In the genomic region with DNA sequence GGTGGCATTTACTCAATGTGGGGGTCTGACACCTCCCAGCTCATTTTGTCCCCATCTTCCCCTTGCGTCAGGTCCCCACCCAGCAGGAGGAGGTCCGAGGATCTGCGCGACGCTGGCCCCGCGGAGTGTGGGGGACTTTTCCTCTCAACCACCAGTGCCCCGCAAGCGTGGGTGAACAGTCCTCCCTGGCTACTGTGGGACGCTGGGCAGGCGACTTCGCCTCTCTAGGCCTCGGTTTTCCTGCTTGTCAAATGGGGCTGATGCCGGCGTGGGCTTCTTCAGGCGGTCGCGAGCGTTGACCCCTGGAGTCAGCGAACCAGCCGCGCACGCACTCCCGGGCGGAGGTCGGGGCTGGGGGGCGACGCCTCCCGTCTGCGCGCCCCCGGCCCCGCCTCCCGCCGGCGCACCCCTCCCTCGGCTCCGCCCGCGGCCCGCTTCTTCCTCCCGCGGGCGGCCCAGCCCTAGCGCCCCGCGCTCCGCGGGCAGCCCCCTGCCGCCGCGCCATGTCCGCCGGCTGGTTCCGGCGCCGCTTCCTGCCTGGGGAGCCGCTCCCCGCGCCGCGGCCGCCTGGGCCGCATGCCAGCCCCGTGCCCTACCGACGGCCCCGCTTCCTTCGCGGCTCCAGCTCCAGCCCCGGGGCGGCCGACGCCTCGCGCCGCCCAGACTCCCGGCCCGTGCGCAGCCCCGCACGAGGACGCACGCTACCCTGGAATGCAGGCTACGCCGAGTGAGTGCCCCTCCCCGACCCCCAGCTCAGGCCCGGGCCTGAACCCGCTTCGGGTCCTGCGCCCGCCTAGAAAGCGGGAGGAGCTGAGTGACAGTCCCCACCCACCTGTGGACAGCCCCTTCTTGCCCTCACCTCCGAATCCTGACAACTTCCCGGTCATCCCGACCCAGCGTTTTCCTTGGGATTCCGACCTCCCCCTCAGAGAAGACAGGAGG, we compare ENCODE assay signal across 8 cellular contexts. TPM values are rescaled to one million over a fixed set of nuclear protein-coding genes. Genes with fewer than 3 reads are reported as not detected.
A peak's percentile ranks its signal among the peaks of the same experiment; 100 is the strongest.
DNase-seq lines count a peak whose midpoint lies in the region; ATAC-seq, FAIRE-seq and TF ChIP-seq lines count a peak whose summit lies in the region.

A gene with protein sequence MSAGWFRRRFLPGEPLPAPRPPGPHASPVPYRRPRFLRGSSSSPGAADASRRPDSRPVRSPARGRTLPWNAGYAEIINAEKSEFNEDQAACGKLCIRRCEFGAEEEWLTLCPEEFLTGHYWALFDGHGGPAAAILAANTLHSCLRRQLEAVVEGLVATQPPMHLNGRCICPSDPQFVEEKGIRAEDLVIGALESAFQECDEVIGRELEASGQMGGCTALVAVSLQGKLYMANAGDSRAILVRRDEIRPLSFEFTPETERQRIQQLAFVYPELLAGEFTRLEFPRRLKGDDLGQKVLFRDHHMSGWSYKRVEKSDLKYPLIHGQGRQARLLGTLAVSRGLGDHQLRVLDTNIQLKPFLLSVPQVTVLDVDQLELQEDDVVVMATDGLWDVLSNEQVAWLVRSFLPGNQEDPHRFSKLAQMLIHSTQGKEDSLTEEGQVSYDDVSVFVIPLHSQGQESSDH (plus strand): TSS at position 438 of the 942 bp plus-strand sequence. CDS start 66 bp downstream, at position 504.

- H3K27me3 ChIP-seq in CD8-positive, alpha-beta memory T cell (ENCODE audit: insufficient read depth, low read length, poor library complexity, severe bottlenecking): no peaks in the 10 kb centered on the region
- no peaks in the 10 kb centered on the region for H3K27me3 ChIP-seq in bronchial epithelial cell (ENCODE audit: control insufficient read depth, insufficient read depth, low read length)
- H3K27me3 ChIP-seq in spleen (replicated peaks in 1 of 7): no peaks in the 10 kb centered on the region

- H3K36me3 ChIP-seq in CD8-positive, alpha-beta memory T cell (ENCODE audit: insufficient read depth, low read length): no peaks in the 10 kb centered on the region
- H3K36me3 ChIP-seq in HEK293 (ENCODE audit: control insufficient read depth in 2 of 2, insufficient read depth in 1 of 2, low read length in 2 of 2) (peaks cover 0 to 28% of the 10 kb centered on the region in 2 experiments; a peak in 1 of 3 replicates), bronchial epithelial cell (ENCODE audit: control insufficient read depth, insufficient read depth, low read length) (no peaks in the 10 kb centered on the region), spleen (peaks cover 0 to 32% (median 22%) of the 10 kb centered on the region in 6 donors)

- H3K27ac Mint-ChIP-seq in CD8-positive, alpha-beta memory T cell: peak within 1 kb of the TSS; percentile 88 to 100 (median 96)
- H3K27ac Mint-ChIP-seq in immature natural killer cell: peak within 1 kb of the TSS; percentile 92 to 97 (median 96)

- peak within 1 kb of the TSS; percentile 82 for H3K27ac ChIP-seq in CD8-positive, alpha-beta memory T cell (ENCODE audit: low read depth, low read length)
- H3K27ac ChIP-seq in HEK293 (ENCODE audit: extremely low read depth, low read depth, low read length): peak within 1 kb of the TSS; percentile 68; the same call in 1 of the 2 replicates
- peak within 1 kb of the TSS; percentile 76 to 98 (median 94) for H3K27ac ChIP-seq in spleen

- H3K36me3 Mint-ChIP-seq in CD8-positive, alpha-beta memory T cell: peaks cover 0 to 45% (median 9%) of the 10 kb centered on the region in 3 donors
- H3K36me3 Mint-ChIP-seq in immature natural killer cell: peaks cover 4 to 21% (median 5%) of the 10 kb centered on the region in 3 donors

- H3K4me3 Mint-ChIP-seq in CD8-positive, alpha-beta memory T cell: peak within 1 kb of the TSS; percentile 84 to 95 (median 91)
- H3K4me3 Mint-ChIP-seq in immature natural killer cell: peak within 1 kb of the TSS; percentile 84 to 87 (median 86)

- no peaks in the 10 kb centered on the region for H3K9me3 ChIP-seq in CD8-positive, alpha-beta memory T cell (ENCODE audit: low read length)
- H3K9me3 ChIP-seq in HEK293 (ENCODE audit: control insufficient read depth, insufficient read depth, low read depth, low read length) (no peaks in the 10 kb centered on the region), spleen (no peaks in the 10 kb centered on the region)

- peak within 1 kb of the TSS; percentile 82 for H3K4me3 ChIP-seq in CD8-positive, alpha-beta memory T cell (ENCODE audit: low read length)
- H3K4me3 ChIP-seq in HEK293 (ENCODE audit: low read depth, low read length) (peak within 1 kb of the TSS; percentile 21), bronchial epithelial cell (ENCODE audit: low read depth, low read length) (peak within 1 kb of the TSS; percentile 34), spleen (peak within 1 kb of the TSS; percentile 46 to 72 (median 54))

- intact Hi-C loops in spleen (cut with DNase I; ENCODE audit: low total_unique reads): no loop called here

- WGBS in spleen, 5 donors: 1 to 3% (median 1%) methylated on average over 19 to 98 of the region's 98 CpGs

- ATAC-seq in GM18861 (IDR thresholded peaks at IDR 0.05; ENCODE audit: unreplicated experiment): no peak
- no peak for ATAC-seq in HG02970 (IDR thresholded peaks at IDR 0.05; ENCODE audit: low FRiP score, unreplicated experiment)

- H3K9me3 Mint-ChIP-seq in CD8-positive, alpha-beta memory T cell: no peaks in the 10 kb centered on the region
- H3K9me3 Mint-ChIP-seq in immature natural killer cell: no peaks in the 10 kb centered on the region

- TF ChIP-seq CTCF in HEK293 (tag by site-specific recombination; IDR thresholded peaks at IDR 0.05) (no peak), bronchial epithelial cell (IDR thresholded peaks at IDR 0.05; ENCODE audit: insufficient read depth, low read length, severe bottlenecking) (no peak), spleen (IDR thresholded peaks at IDR 0.05 in 8 of 11, conservative IDR thresholded peaks at IDR 0.05 in 3 of 11) (no peak)

- POLR2A ChIA-PET in CD8-positive, alpha-beta memory T cell (lab: Charles Lee): interaction anchor here (0.6 to 4.7 kb wide), 10 partner anchors 7 to 56 kb away, joined by 3 to 54 read pairs (median 5); partner anchors contain the start of genes GLYCTK and WDR82
- POLR2A ChIA-PET in HEK293 (lab: Yijun Ruan, JAX): interaction anchor here (0.6 to 1.0 kb wide), 3 partner anchors 8 to 33 kb away, joined by 3 read pairs; partner anchors contain the start of gene WDR82

- peaks cover 79% of the 10 kb centered on the region for H3K4me1 ChIP-seq in CD8-positive, alpha-beta memory T cell (ENCODE audit: insufficient read depth, low read length)
- H3K4me1 ChIP-seq in HEK293 (ENCODE audit: control insufficient read depth, insufficient read depth, low read length): no peaks in the 10 kb centered on the region; the same call in 1 of the 2 replicates
- H3K4me1 ChIP-seq in spleen: peaks cover 0 to 89% (median 56%) of the 10 kb centered on the region in 6 donors

- peak in 1 of 3 donors; percentile 48 for TF ChIP-seq POLR2A in spleen (IDR thresholded peaks at IDR 0.05)

- FAIRE-seq in bronchial epithelial cell (lab: Jason Lieb, UNC): no peak

- DNase-seq in CD8-positive, alpha-beta memory T cell: peak; percentile 65 to 83 (median 81)
- DNase-seq in T-helper 9 cell (peak; percentile 63), bronchial epithelial cell (ENCODE audit: low read depth) (no peak), immature natural killer cell (peak; percentile 84 to 85 (median 85)), spleen (peak; percentile 93)

- peaks cover 76 to 87% (median 84%) of the 10 kb centered on the region in 3 donors for H3K4me1 Mint-ChIP-seq in CD8-positive, alpha-beta memory T cell
- H3K4me1 Mint-ChIP-seq in immature natural killer cell: peaks cover 65 to 79% of the 10 kb centered on the region in 2 donors

- no peaks in the 10 kb centered on the region for H3K27me3 Mint-ChIP-seq in CD8-positive, alpha-beta memory T cell
- H3K27me3 Mint-ChIP-seq in immature natural killer cell (ENCODE audit: low read depth in 3 of 3): peaks cover 2 to 8% (median 6%) of the 10 kb centered on the region in 3 donors

- CTCF ChIA-PET in CD8-positive, alpha-beta memory T cell (lab: Charles Lee): interaction anchor here (0.6 to 14.4 kb wide), 9 partner anchors 9 to 94 kb away, joined by 3 to 156 read pairs (median 4); partner anchors contain the start of gene WDR82
- CTCF ChIA-PET in HEK293 (lab: Yijun Ruan, JAX): no interaction called here

TF ChIP-seq in HEK293, 187 proteins besides CTCF, POLR2A, EP300 and RAD21 (continues in another document):
- TF ChIP-seq ZNF473 (tag by site-specific recombination; IDR thresholded peaks at IDR 0.05) (no peak), ZNF488 (tag by site-specific recombination; IDR thresholded peaks at IDR 0.05) (no peak), SP3 (tag by site-specific recombination; IDR thresholded peaks at IDR 0.05) (peak; percentile 32; the same call in 1 of the 2 replicates), ZSCAN4 (tag by site-specific recombination; IDR thresholded peaks at IDR 0.05) (no peak), SP2 (tag by site-specific recombination; IDR thresholded peaks at IDR 0.05) (peak; percentile 66), PRDM1 (tag by site-specific recombination; IDR thresholded peaks at IDR 0.05) (no peak), ZNF248 (tag by site-specific recombination; IDR thresholded peaks at IDR 0.05) (no peak), ZFP37 (tag by site-specific recombination; IDR thresholded peaks at IDR 0.05) (no peak), ZNF530 (tag by site-specific recombination; IDR thresholded peaks at IDR 0.05; ENCODE audit: low read depth) (no peak)

RNA-seq across cellular contexts. Expression of the gene that starts here (rescaled TPM):
- total RNA-seq in CD8-positive, alpha-beta memory T cell: 10 to 100 TPM; 56.6 to 60.8 TPM
- 81.8 TPM for polyA plus RNA-seq in CD8-positive, alpha-beta memory T cell
- total RNA-seq in bronchial epithelial cell (2.0 and 2.6 TPM in 2 replicates), spleen (10 to 100 TPM; 26.3 to 77.8 (median 55.8) TPM)
- polyA plus RNA-seq in immature natural killer cell (10 to 100 TPM; 57.1 to 83.6 (median 66.8) TPM), spleen (10 to 100 TPM; 29.2 to 37.2 (median 33.6) TPM)

Comparison
In these comparisons a context has a peak if more than half of its experiments do, and no peak if none do; other contexts are left out.
1. H3K4me3 ChIP-seq: peak in every context shown above with its lines; median percentile 82 in CD8-positive, alpha-beta memory T cell; 54 in spleen; 34 in bronchial epithelial cell; 21 in HEK293.